Comparison of ENCODE assay signal across 27 cellular contexts in the genomic region with DNA sequence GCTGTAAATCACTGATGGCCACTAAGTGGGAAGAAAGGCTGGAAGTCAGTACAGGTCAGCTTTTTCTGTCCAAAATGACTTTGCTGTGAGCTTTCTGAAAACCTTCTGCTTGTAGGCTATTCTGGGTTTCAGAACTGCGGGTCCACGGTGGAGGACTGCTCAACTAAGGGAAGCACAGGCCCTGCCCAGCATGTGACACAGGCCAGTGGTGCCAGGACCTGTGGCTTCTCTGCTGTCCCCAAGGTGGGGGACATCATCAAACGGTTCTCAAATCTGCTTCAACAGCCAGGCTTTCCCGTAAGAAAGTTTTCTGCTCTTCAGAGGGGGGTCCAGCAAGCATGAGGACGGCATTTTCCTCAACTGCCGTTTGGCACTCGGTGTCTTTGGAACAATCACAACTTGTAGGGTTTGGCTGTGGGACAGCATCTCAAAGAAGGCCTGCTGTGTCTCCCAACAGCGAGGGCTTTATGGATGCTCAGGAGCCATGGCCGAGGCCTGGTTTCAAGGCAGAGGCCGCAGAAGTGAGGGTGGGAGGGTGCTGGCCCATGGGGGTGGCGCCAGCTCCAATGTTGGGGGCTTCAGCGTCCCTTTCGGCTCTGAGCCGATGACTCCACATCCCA. TPM values are rescaled to one million over a fixed set of nuclear protein-coding genes. Genes with fewer than 3 reads are reported as not detected.
DNase-seq lines count a peak whose midpoint lies in the region; ATAC-seq and TF ChIP-seq lines count a peak whose summit lies in the region.
"Had no signal": no experiment of that assay in that cellular context is flagged by ENCODE, and none has a peak within 500 bp of the region (broad histone marks: within the 10 kb centered on the region; RNA-seq: fewer than 3 reads in every experiment).

No MANE protein-coding gene starts in this region.

- H3K4me1 ChIP-seq in left ventricle myocardium inferior = peaks cover 98% of the 10 kb centered on the region
- H3K4me1 ChIP-seq in right atrium auricular region = peaks cover 0 to 69% of the 10 kb centered on the region in 2 donors
- peaks cover 30% of the 10 kb centered on the region for H3K4me1 ChIP-seq in osteoblast (ENCODE audit: insufficient read depth, low read length)
- H3K4me1 ChIP-seq: prostate gland had no signal

- peak overlapping the region; percentile 16 for H3K4me3 ChIP-seq in left ventricle myocardium inferior
- H3K4me3 ChIP-seq in right atrium auricular region = no peak overlapping the region
- no peak overlapping the region for H3K4me3 ChIP-seq in osteoblast (ENCODE audit: insufficient read depth, low read length)
- H3K4me3 ChIP-seq: esophagus muscularis mucosa, GM23248, left lung, PC-9, prostate gland, spleen, tibial artery had no signal

- no peak overlapping the region for H3K4me2 ChIP-seq in osteoblast (ENCODE audit: insufficient read depth, low read length)
- H3K4me2 ChIP-seq: PC-9 had no signal

- no peak for TF ChIP-seq CTCF in left ventricle myocardium inferior (IDR thresholded peaks at IDR 0.05; ENCODE audit: borderline replicate concordance)
- no peak for TF ChIP-seq CTCF in right atrium auricular region (IDR thresholded peaks at IDR 0.05)
- no peak for TF ChIP-seq CTCF in osteoblast (IDR thresholded peaks at IDR 0.05; ENCODE audit: extremely low read depth, low read depth, low read length)

- H3K27me3 ChIP-seq in left ventricle myocardium inferior (ENCODE audit: low read depth) = no peaks in the 10 kb centered on the region
- H3K27me3 ChIP-seq in right atrium auricular region = no peaks in the 10 kb centered on the region
- no peaks in the 10 kb centered on the region for H3K27me3 ChIP-seq in osteoblast (ENCODE audit: insufficient read depth, low read length)
- H3K27me3 ChIP-seq: esophagus muscularis mucosa, left lung, spleen, tibial artery had no signal

- H3K27ac ChIP-seq in left ventricle myocardium inferior (replicated peaks) (peak overlapping the region; percentile 98), right atrium auricular region (peak overlapping the region in 1 of 2 donors; percentile 46), osteoblast (ENCODE audit: low read depth, low read length) (peak overlapping the region; percentile 51)
- H3K27ac ChIP-seq: GM23248, left lung, PC-9, prostate gland, tibial artery had no signal

- H3K9me3 ChIP-seq in left ventricle myocardium inferior (replicated peaks) (no peaks in the 10 kb centered on the region), right atrium auricular region (no peaks in the 10 kb centered on the region), osteoblast (ENCODE audit: low read depth, low read length) (no peaks in the 10 kb centered on the region)
- H3K9me3 ChIP-seq: esophagus muscularis mucosa, left lung, prostate gland, spleen, tibial artery had no signal

- H3K36me3 ChIP-seq in left ventricle myocardium inferior (no peaks in the 10 kb centered on the region), right atrium auricular region (no peaks in the 10 kb centered on the region), osteoblast (ENCODE audit: insufficient read depth, low read length) (peaks cover 4% of the 10 kb centered on the region)
- H3K36me3 ChIP-seq: prostate gland had no signal

- H2AFZ ChIP-seq in osteoblast (ENCODE audit: low read length) = no peak overlapping the region
- H2AFZ ChIP-seq: GM23248, PC-9 had no signal

- no peak for ATAC-seq in HG02623 (IDR thresholded peaks at IDR 0.05; ENCODE audit: unreplicated experiment)
- no peak for ATAC-seq in HG02763 (IDR thresholded peaks at IDR 0.05; ENCODE audit: unreplicated experiment)
- ATAC-seq: activated T-cell treated with anti-CD3 and anti-CD28 coated beads, Interleukin-2, amount 50 U/mL, for 4 hours; effector memory CD8-positive, alpha-beta T cell; left lung; T-cell had no signal

- DNase-seq in left ventricle myocardium inferior (no peak), right atrium auricular region (ENCODE audit: low spot score) (no peak), head of caudate nucleus (peak in 40 of 42 donors; percentile 32 to 81 (median 62)), osteoblast (ENCODE audit: insufficient read length, low spot score, missing footprints) (no peak), NCI-H1048 (lab: John Stamatoyannopoulos, UW) (no peak), NCI-H446 treated with DMSO at 0.1 percent for 48 hours (lab: John Stamatoyannopoulos, UW) (no peak)
- DNase-seq: activated CD4-positive, CD25-positive, alpha-beta regulatory T cell treated with anti-CD3 and anti-CD28 coated beads, Interleukin-2, amount 50 U/mL, for 72 hours; activated naive CD4-positive, alpha-beta T cell treated with anti-CD3 and anti-CD28 coated beads for 36 hours; activated T-cell treated with anti-CD3 and anti-CD28 coated beads, Interleukin-2, amount 50 U/mL, for 4 hours; COR-L47; effector memory CD8-positive, alpha-beta T cell; GM23248; left lung; NCI-H1105; NCI-H2081 treated with DMSO at 0.1 percent for 48 hours; NCI-H510A; PC-9; SHP77 treated with DMSO at 0.1 percent for 48 hours; spleen; stimulated activated CD4-positive, alpha-beta T cell treated with anti-CD3 and anti-CD28 coated beads, Interleukin-4, amount 100 ng/mL, for 1 hour; stimulated activated naive CD4-positive, alpha-beta T cell; T-cell; tibial artery had no signal

- peaks cover 89% of the 10 kb centered on the region for H3K79me2 ChIP-seq in osteoblast (ENCODE audit: insufficient read depth, low read length)

- intact Hi-C loops in left ventricle myocardium inferior (cut with micrococcal nuclease) = no loop called here
- intact Hi-C loops in head of caudate nucleus (cut with DNase I) = no loop called here

- peaks cover 54% of the 10 kb centered on the region for H4K20me1 ChIP-seq in osteoblast (ENCODE audit: insufficient read depth, low read length)

RNA-seq across cellular contexts. Expression of gene SGTA, which starts 3.8 kb away (rescaled TPM):
- total RNA-seq in left ventricle myocardium inferior = 72.6 TPM
- total RNA-seq in right atrium auricular region = 10 to 100 TPM; 52.3 to 60.9 TPM
- total RNA-seq in osteoblast = 35.9 and 38.7 TPM in 2 replicates

RNA-seq across cellular contexts. Expression of gene THOP1, which starts 6.1 kb away (rescaled TPM):
- total RNA-seq in left ventricle myocardium inferior (60.9 TPM), right atrium auricular region (10 to 100 TPM; 33.9 to 45.8 TPM), osteoblast (45.6 and 49.5 TPM in 2 replicates)

RNA-seq across cellular contexts. Expression of gene SLC39A3, which starts 39.4 kb away (rescaled TPM):
- total RNA-seq in left ventricle myocardium inferior (22.6 TPM), right atrium auricular region (10 to 100 TPM; 22.9 to 38.0 TPM), osteoblast (33.0 and 33.7 TPM in 2 replicates)

RNA-seq across cellular contexts. Expression of gene ZNF554, which starts 40.4 kb away (rescaled TPM):
- total RNA-seq in left ventricle myocardium inferior (4.2 TPM), right atrium auricular region (1 to 10 TPM; 3.5 to 6.0 TPM), osteoblast (5.6 and 5.8 TPM in 2 replicates)

RNA-seq across cellular contexts. Expression of gene DIRAS1, which starts 58.1 kb away (rescaled TPM):
- total RNA-seq in left ventricle myocardium inferior (195 TPM), right atrium auricular region (10 to 100 TPM; 36.5 to 58.0 TPM), osteoblast (12.4 and 14.8 TPM in 2 replicates)

Comparison
In these comparisons a context has a peak if more than half of its experiments do, and no peak if none do; other contexts are left out.
1. DNase-seq: peak in head of caudate nucleus (40 of 42); none in left ventricle myocardium inferior (single experiment), right atrium auricular region (single experiment), osteoblast (single experiment), NCI-H1048 (single experiment) and NCI-H446 treated with DMSO at 0.1 percent for 48 hours (single experiment).